ENCODE assay signal across 15 cellular contexts in the genomic region with DNA sequence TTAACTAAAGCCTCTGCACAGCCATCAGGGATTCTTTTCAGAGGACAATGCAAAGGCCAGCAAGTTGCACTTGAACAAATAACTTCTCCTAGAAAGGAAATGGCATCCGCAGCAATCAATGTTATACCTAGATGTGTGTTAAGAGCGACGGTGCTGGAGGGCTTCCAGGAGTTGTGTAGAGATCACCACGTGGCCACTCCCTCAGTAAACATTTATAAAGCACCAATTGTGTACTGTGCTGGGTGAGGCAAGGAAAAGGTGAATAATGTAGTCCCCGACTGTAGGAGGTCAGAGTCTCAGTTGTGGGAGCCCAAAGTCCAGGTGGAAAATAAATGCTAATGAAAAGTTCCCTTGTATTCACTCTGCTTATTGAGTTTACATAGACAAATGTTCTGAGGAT.
"Had no signal": no experiment of that assay in that cellular context is flagged by ENCODE, and none has a peak within 500 bp of the region (broad histone marks: within the 10 kb centered on the region; RNA-seq: fewer than 3 reads in every experiment).

No MANE protein-coding gene starts in this region.

- H3K27me3 ChIP-seq: ovary, testis had no signal

- DNase-seq: activated CD4-positive, alpha-beta memory T cell treated with anti-CD3 and anti-CD28 coated beads for 36 hours; activated CD4-positive, alpha-beta T cell treated with anti-CD3 and anti-CD28 coated beads for 4 hours; activated gamma-delta T cell treated with Interleukin-2 at 50 U/mL for 16 hours; activated T-cell treated with anti-CD3 and anti-CD28 coated beads for 4 hours; effector memory CD4-positive, alpha-beta T cell; esophagus squamous epithelium; mesendoderm; natural killer cell; ovary; psoas muscle; right cardiac atrium; stimulated activated CD4-positive, alpha-beta T cell treated with anti-CD3 and anti-CD28 coated beads, Interleukin-4, amount 100 ng/mL, for 1 hour; stimulated activated naive CD8-positive, alpha-beta T cell treated with anti-CD3 and anti-CD28 coated beads, Interleukin-15, amount 100 ng/mL, for 72 hours; testis had no signal

- H3K27ac ChIP-seq: esophagus squamous epithelium, ovary, psoas muscle, testis had no signal

- ATAC-seq: natural killer cell; psoas muscle; right cardiac atrium; stimulated activated naive CD8-positive, alpha-beta T cell treated with anti-CD3 and anti-CD28 coated beads, Interleukin-15, amount 100 ng/mL, for 72 hours; WTC11 had no signal

- H3K36me3 ChIP-seq: esophagus squamous epithelium, ovary had no signal

- H3K4me3 ChIP-seq: esophagus squamous epithelium, ovary, psoas muscle, testis had no signal

- H3K9me3 ChIP-seq: esophagus squamous epithelium, ovary, psoas muscle, testis had no signal

- H3K4me1 ChIP-seq: esophagus squamous epithelium, psoas muscle, testis had no signal
